In genomic region chr12:93570552-93571359, GRCh38 we compare ENCODE assay signal across 8 cellular contexts. TPM values are rescaled to one million over a fixed set of nuclear protein-coding genes. Genes with fewer than 3 reads are reported as not detected.
A peak's percentile ranks its signal among the peaks of the same experiment; 100 is the strongest.
DNase-seq lines count a peak whose midpoint lies in the region; ATAC-seq and TF ChIP-seq lines count a peak whose summit lies in the region.

No MANE protein-coding gene starts in this region.

- DNase-seq in GM12865 (ENCODE audit: low read depth), result peak; percentile 91
- peak; percentile 51 for DNase-seq in NCI-H1092 (lab: John Stamatoyannopoulos, UW)
- peak; percentile 52 to 93 (median 81) for DNase-seq in T-helper 2 cell
- peak; percentile 9 to 92 (median 82) for DNase-seq in anterior cingulate cortex (lab: John Stamatoyannopoulos, UW)
- peak; percentile 97 to 98 (median 98) for DNase-seq in right cardiac atrium
- DNase-seq in pulmonary artery endothelial cell (ENCODE audit: low read depth, low spot score), result peak; percentile 65
- peak in 1 of 2 donors; percentile 98 for DNase-seq in vagina (ENCODE audit: extremely low spot score in 2 of 2)

- TF ChIP-seq CTCF in GM12865 (IDR thresholded peaks at IDR 0.05; ENCODE audit: insufficient read depth, low read depth, low read length, missing control alignments), result no peak
- no peak for TF ChIP-seq CTCF in vagina (IDR thresholded peaks at IDR 0.05)

- ATAC-seq in HG02571 (IDR thresholded peaks at IDR 0.05; ENCODE audit: unreplicated experiment) (peak; percentile 45), right cardiac atrium (peak; percentile 91 to 92)

- peak in 1 of 2 donors; percentile 47 for TF ChIP-seq POLR2A in vagina (IDR thresholded peaks at IDR 0.05)

- H3K4me3 ChIP-seq in GM12865 (ENCODE audit: low read depth, low read length), result peak overlapping the region; percentile 80
- H3K4me3 ChIP-seq in right cardiac atrium (ENCODE audit: low read length), result peak overlapping the region; percentile 93
- H3K4me3 ChIP-seq in vagina, result peak overlapping the region; percentile 70 to 94

- intact Hi-C loops in right cardiac atrium (cut with DNase I) (loop anchor here in 3 of 4 donors (2.0 to 10.0 kb wide), 6 partner anchors 104 to 172 kb away; partner anchors contain the start of gene CRADD (in 3 of the 3)), vagina (cut with DNase I) (loop anchor here (2.0 to 10.0 kb wide), 4 partner anchors 107 to 244 kb away; partner anchors contain the start of gene CRADD)

- H3K27ac ChIP-seq in right cardiac atrium (ENCODE audit: low read length) (peak overlapping the region; percentile 93), vagina (peak overlapping the region; percentile 99)

- H3K4me1 ChIP-seq in right cardiac atrium (ENCODE audit: control insufficient read depth, insufficient read depth, low read length), result peaks cover 1% of the 10 kb centered on the region
- H3K4me1 ChIP-seq in vagina, result no peaks in the 10 kb centered on the region

- no peaks in the 10 kb centered on the region for H3K27me3 ChIP-seq in right cardiac atrium (ENCODE audit: control insufficient read depth, insufficient read depth)
- no peaks in the 10 kb centered on the region for H3K27me3 ChIP-seq in vagina

- peaks cover 0 to 17% of the 10 kb centered on the region in 2 donors for H3K36me3 ChIP-seq in vagina

- H3K9me3 ChIP-seq in right cardiac atrium (ENCODE audit: control insufficient read depth, low read length) (no peaks in the 10 kb centered on the region), vagina (no peaks in the 10 kb centered on the region)

- under 1% methylated on average over 95 of the region's 95 CpGs for WGBS in right cardiac atrium

RNA-seq across cellular contexts. Expression of gene SOCS2, which starts 1.7 kb away (rescaled TPM):
- total RNA-seq in right cardiac atrium (10 to 100 TPM; 11.3 to 19.1 (median 14.6) TPM), pulmonary artery endothelial cell (3.3 and 3.8 TPM in 2 replicates), vagina (79.3 TPM)
- polyA plus RNA-seq in right cardiac atrium, result 16.9 TPM
